In the genomic region with DNA sequence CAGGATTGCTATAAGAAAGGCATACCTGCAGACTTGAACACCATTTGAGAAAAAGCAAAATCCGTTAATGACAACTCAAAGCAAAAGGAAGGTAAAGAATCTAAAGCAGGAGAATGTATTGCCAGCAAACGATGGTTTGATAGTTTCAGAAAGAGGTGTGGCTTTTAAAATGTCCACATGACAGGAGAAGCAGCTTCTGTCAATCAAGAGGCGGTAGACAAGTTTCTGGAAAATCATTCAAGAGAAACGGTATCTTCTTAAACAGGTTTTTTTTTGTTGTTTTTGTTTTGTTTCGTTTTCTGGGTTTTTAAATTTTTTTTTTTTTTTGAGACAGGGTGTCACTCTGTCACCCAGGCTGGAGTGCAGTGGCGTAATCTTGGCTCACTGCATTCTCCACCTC, we compare ENCODE assay signal across 1 cellular context.
TF ChIP-seq lines count a peak whose summit lies in the region.

No MANE protein-coding gene starts in this region.

TF ChIP-seq in HepG2, 621 proteins besides CTCF, POLR2A, EP300 and RAD21:
- TF ChIP-seq, protein P1, sequence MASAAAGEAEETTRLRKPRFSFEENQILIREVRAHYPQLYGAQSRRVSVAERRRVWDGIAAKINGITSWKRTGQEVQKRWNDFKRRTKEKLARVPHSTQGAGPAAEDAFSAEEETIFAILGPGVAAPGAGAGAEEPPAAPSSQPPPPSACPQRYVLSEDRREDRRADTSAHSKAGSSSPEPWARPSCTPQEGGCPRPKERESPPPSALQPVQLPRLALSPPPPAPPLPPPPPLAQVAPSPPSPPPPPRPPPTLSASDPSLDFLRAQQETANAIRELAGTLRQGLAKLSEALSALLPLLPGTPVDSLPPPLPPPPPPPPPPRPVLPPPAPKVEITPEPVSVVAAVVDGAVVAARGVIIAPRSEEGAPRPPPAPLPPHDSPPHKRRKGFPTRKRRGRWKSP (CRISPR knock-in tag; IDR thresholded peaks at IDR 0.05): 0 out of 2 replicates have a peak, but pooled peaks have one; percentile 10
- 0 out of 2 replicates have a peak, but pooled peaks have one; percentile 9 for TF ChIP-seq SNAPC2 (CRISPR knock-in tag; IDR thresholded peaks at IDR 0.05)
- no peak for TF ChIP-seq ZNF614 (CRISPR knock-in tag; IDR thresholded peaks at IDR 0.05; ENCODE audit: borderline replicate concordance)
